In genomic region chr21:45626127-45626526, GRCh38 we compare ENCODE assay signal across 1 cellular context. TPM values are rescaled to one million over a fixed set of nuclear protein-coding genes. Genes with fewer than 3 reads are reported as not detected.
"Had no signal": no experiment of that assay in that cellular context is flagged by ENCODE, and none has a peak within 500 bp of the region (broad histone marks: within the 10 kb centered on the region; RNA-seq: fewer than 3 reads in every experiment).

No MANE protein-coding gene starts in this region.

RNA-seq across cellular contexts. Expression of gene PCBP3, which starts 17.4 kb away (rescaled TPM):
- total RNA-seq: lung microvascular endothelial cell had no signal
